Comparison of ENCODE assay signal across 21 cellular contexts in the genomic region with DNA sequence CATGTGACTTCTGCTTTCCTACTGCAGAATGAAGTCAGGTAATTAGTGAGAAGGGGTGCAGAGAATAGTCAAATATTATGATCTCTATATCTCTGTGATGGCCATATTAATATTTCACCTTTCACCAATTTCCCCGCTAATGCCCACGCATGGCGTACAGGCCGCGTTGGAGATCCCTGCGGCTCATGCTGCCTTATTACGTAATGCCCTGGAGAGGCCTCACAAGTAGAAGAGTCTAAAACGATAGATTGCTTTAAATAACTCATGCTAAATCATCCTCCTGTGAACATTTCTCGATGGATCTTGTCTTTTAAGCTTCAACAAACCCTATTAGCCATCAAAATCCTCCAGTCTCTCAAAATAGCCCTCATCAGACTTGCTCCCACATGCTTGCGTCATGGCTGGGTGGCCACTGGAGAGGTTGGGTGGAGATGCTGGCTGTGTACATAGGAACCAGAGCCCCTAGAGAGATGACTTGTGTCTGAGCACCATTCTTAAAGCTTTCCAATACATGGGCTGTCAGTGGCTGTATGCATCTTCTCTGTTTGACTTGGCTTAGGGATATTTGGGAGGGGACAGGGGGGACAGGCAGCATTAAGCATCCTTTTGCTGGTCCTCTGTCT.
A peak's percentile ranks its signal among the peaks of the same experiment; 100 is the strongest.
DNase-seq lines count a peak whose midpoint lies in the region; ATAC-seq and TF ChIP-seq lines count a peak whose summit lies in the region.
"Had no signal": no experiment of that assay in that cellular context is flagged by ENCODE, and none has a peak within 500 bp of the region (broad histone marks: within the 10 kb centered on the region; RNA-seq: fewer than 3 reads in every experiment).

No MANE protein-coding gene starts in this region.

- no peak for TF ChIP-seq POLR2A in gastrocnemius medialis (IDR thresholded peaks at IDR 0.05)

- DNase-seq in NCI-H1092 treated with DMSO at 0.1 percent for 48 hours (lab: John Stamatoyannopoulos, UW) (peak; percentile 63), NCI-H1092 (lab: John Stamatoyannopoulos, UW) (no peak), HK-2 (ENCODE audit: unreplicated experiment) (peak; percentile 25), NCI-H510A treated with DMSO at 0.1 percent for 48 hours (lab: John Stamatoyannopoulos, UW) (peak; percentile 78), retina (peak; percentile 47), gastrocnemius medialis (no peak)
- DNase-seq: CD8-positive, alpha-beta memory T cell; EL; H9; Karpas-422; MG63; NCI-H1105; NCI-H2081; NCI-H446; NCI-H748 treated with DMSO at 0.1 percent for 48 hours; PC-9; T-helper 2 cell had no signal

- H3K4me1 ChIP-seq in gastrocnemius medialis, result no peaks in the 10 kb centered on the region

- TF ChIP-seq CTCF in gastrocnemius medialis (IDR thresholded peaks at IDR 0.05 in 4 of 5, conservative IDR thresholded peaks at IDR 0.05 in 1 of 5), result no peak

- no peaks in the 10 kb centered on the region for H3K27me3 ChIP-seq in gastrocnemius medialis
- H3K27me3 ChIP-seq: MG63, SJSA1 had no signal

- H3K9me3 ChIP-seq in gastrocnemius medialis, result no peaks in the 10 kb centered on the region
- H3K9me3 ChIP-seq: MG63, SJSA1 had no signal

- no peaks in the 10 kb centered on the region for H3K36me3 ChIP-seq in gastrocnemius medialis
- H3K36me3 ChIP-seq: MG63 had no signal

- no peak overlapping the region for H3K4me3 ChIP-seq in gastrocnemius medialis
- H3K4me3 ChIP-seq: MG63, PC-9, SJSA1 had no signal

- intact Hi-C loops in gastrocnemius medialis (cut with DNase I; ENCODE audit: low total_unique reads), result no loop called here

- H3K27ac ChIP-seq in gastrocnemius medialis, result no peak overlapping the region
- H3K27ac ChIP-seq: 22Rv1, PC-9, SJSA1 had no signal

- ATAC-seq in gastrocnemius medialis (no peak), HG03378 (IDR thresholded peaks at IDR 0.05; ENCODE audit: unreplicated experiment) (no peak), GM19397 (IDR thresholded peaks at IDR 0.05; ENCODE audit: unreplicated experiment) (no peak)

- in situ Hi-C loops in gastrocnemius medialis (cut with MboI; ENCODE audit: low sequenced_read_pairs in 4 of 4), result no loop called here

Comparison
In these comparisons a context has a peak if more than half of its experiments do, and no peak if none do; other contexts are left out.
1. DNase-seq: peak in NCI-H1092 treated with DMSO at 0.1 percent for 48 hours (single experiment), HK-2 (single experiment), NCI-H510A treated with DMSO at 0.1 percent for 48 hours (single experiment) and retina (single experiment); none in NCI-H1092 (single experiment) and gastrocnemius medialis (0 of 2).